ENCODE assay signal across 13 cellular contexts in genomic region chr4:11073621-11074051, GRCh38.
DNase-seq lines count a peak whose midpoint lies in the region; ATAC-seq and TF ChIP-seq lines count a peak whose summit lies in the region.
"Had no signal": no experiment of that assay in that cellular context is flagged by ENCODE, and none has a peak within 500 bp of the region (broad histone marks: within the 10 kb centered on the region; RNA-seq: fewer than 3 reads in every experiment).

No MANE protein-coding gene starts in this region.

- no peak overlapping the region for H3K27ac Mint-ChIP-seq in activated CD4-positive, alpha-beta T cell treated with anti-CD3 and anti-CD28 coated beads, Interleukin-2, amount 10 ng/mL, durations not matched to agents 24 days and 14 days
- H3K27ac Mint-ChIP-seq: B cell had no signal

- H3K4me1 ChIP-seq in mucosa of descending colon (ENCODE audit: low read depth) (no peaks in the 10 kb centered on the region), HAP-1 (no peaks in the 10 kb centered on the region)
- H3K4me1 ChIP-seq: upper lobe of right lung had no signal

- no peak overlapping the region for H3K27ac ChIP-seq in RWPE1
- H3K27ac ChIP-seq: upper lobe of right lung had no signal

- no peak overlapping the region for H3K4me3 Mint-ChIP-seq in activated CD4-positive, alpha-beta T cell treated with anti-CD3 and anti-CD28 coated beads, Interleukin-2, amount 10 ng/mL, durations not matched to agents 24 days and 14 days
- H3K4me3 Mint-ChIP-seq: B cell had no signal

- CTCF ChIA-PET in RWPE1 (lab: Yijun Ruan, JAX), result no interaction called here

- intact Hi-C loops in mucosa of descending colon (cut with DNase I, micrococcal nuclease), result no loop called here
- intact Hi-C loops in activated CD4-positive, alpha-beta T cell treated with anti-CD3 and anti-CD28 coated beads, Interleukin-2, amount 10 ng/mL, durations not matched to agents 24 days and 14 days (cut with micrococcal nuclease), result no loop called here

- H3K36me3 ChIP-seq in mucosa of descending colon (ENCODE audit: low read depth) (no peaks in the 10 kb centered on the region), HAP-1 (replicated peaks) (no peaks in the 10 kb centered on the region)
- H3K36me3 ChIP-seq: upper lobe of right lung had no signal

- TF ChIP-seq CTCF in RWPE1 (conservative IDR thresholded peaks at IDR 0.05; ENCODE audit: low read depth) (no peak), fibroblast of pulmonary artery (IDR thresholded peaks at IDR 0.05; ENCODE audit: low read length, missing control alignments) (no peak), mucosa of descending colon (IDR thresholded peaks at IDR 0.05) (no peak)

- no peak overlapping the region for H3K4me3 ChIP-seq in fibroblast of pulmonary artery (replicated peaks; ENCODE audit: low read depth, low read length)
- no peak overlapping the region for H3K4me3 ChIP-seq in mucosa of descending colon
- H3K4me3 ChIP-seq in HAP-1, result no peak overlapping the region
- H3K4me3 ChIP-seq: upper lobe of right lung had no signal

- H3K9me3 Mint-ChIP-seq in activated CD4-positive, alpha-beta T cell treated with anti-CD3 and anti-CD28 coated beads, Interleukin-2, amount 10 ng/mL, durations not matched to agents 24 days and 14 days, result no peaks in the 10 kb centered on the region
- H3K9me3 Mint-ChIP-seq: effector memory CD8-positive, alpha-beta T cell had no signal

- POLR2A ChIA-PET in RWPE1 (lab: Yijun Ruan, JAX; ENCODE audit: low non-redundant PET), result no interaction called here

- no peaks in the 10 kb centered on the region for H3K27me3 ChIP-seq in HAP-1 (ENCODE audit: low read depth)
- H3K27me3 ChIP-seq: upper lobe of right lung had no signal

- peak; percentile 83 for ATAC-seq in mucosa of descending colon
- no peak for ATAC-seq in HG03565 (IDR thresholded peaks at IDR 0.05; ENCODE audit: unreplicated experiment)
- ATAC-seq: upper lobe of right lung had no signal

- H3K9me3 ChIP-seq in mucosa of descending colon, result no peaks in the 10 kb centered on the region
- H3K9me3 ChIP-seq in HAP-1, result no peaks in the 10 kb centered on the region
- H3K9me3 ChIP-seq: upper lobe of right lung had no signal

- peak; percentile 30 for DNase-seq in DMS53 treated with DMSO at 0.1 percent for 48 hours (lab: John Stamatoyannopoulos, UW; ENCODE audit: unreplicated experiment)
- DNase-seq in RWPE1 (ENCODE audit: low spot score), result peak; percentile 6
- peak; percentile 95 for DNase-seq in fibroblast of pulmonary artery (ENCODE audit: low read depth)
- DNase-seq in mucosa of descending colon, result peak in 1 of 3 donors; percentile 34
- no peak for DNase-seq in activated CD4-positive, alpha-beta T cell treated with anti-CD3 and anti-CD28 coated beads, Interleukin-2, amount 10 ng/mL, durations not matched to agents 24 days and 14 days
- no peak for DNase-seq in HAP-1 (ENCODE audit: low spot score in 2 of 2)
- DNase-seq in NOMO-1 treated with DMSO at 0.1 percent for 48 hours (lab: John Stamatoyannopoulos, UW; ENCODE audit: unreplicated experiment), result no peak
- DNase-seq: activated naive CD4-positive, alpha-beta T cell treated with Interleukin-2 at 50 U/mL for 16 hours; kidney; upper lobe of right lung had no signal

- in situ Hi-C loops in HAP-1 (cut with MboI; ENCODE audit: low sequenced_read_pairs), result no loop called here

- no peaks in the 10 kb centered on the region for H3K36me3 Mint-ChIP-seq in activated CD4-positive, alpha-beta T cell treated with anti-CD3 and anti-CD28 coated beads, Interleukin-2, amount 10 ng/mL, durations not matched to agents 24 days and 14 days (ENCODE audit: low read depth)

- no peaks in the 10 kb centered on the region for H3K4me1 Mint-ChIP-seq in activated CD4-positive, alpha-beta T cell treated with anti-CD3 and anti-CD28 coated beads, Interleukin-2, amount 10 ng/mL, durations not matched to agents 24 days and 14 days

- no peaks in the 10 kb centered on the region for H3K27me3 Mint-ChIP-seq in activated CD4-positive, alpha-beta T cell treated with anti-CD3 and anti-CD28 coated beads, Interleukin-2, amount 10 ng/mL, durations not matched to agents 24 days and 14 days
- H3K27me3 Mint-ChIP-seq: B cell; effector memory CD8-positive, alpha-beta T cell had no signal

Comparison
In these comparisons a context has a peak if more than half of its experiments do, and no peak if none do; other contexts are left out.
1. DNase-seq: peak in DMS53 treated with DMSO at 0.1 percent for 48 hours (single experiment), RWPE1 (single experiment) and fibroblast of pulmonary artery (single experiment); none in activated CD4-positive, alpha-beta T cell treated with anti-CD3 and anti-CD28 coated beads, Interleukin-2, amount 10 ng/mL, durations not matched to agents 24 days and 14 days (single experiment), HAP-1 (0 of 2) and NOMO-1 treated with DMSO at 0.1 percent for 48 hours (single experiment).